ENCODE assay signal across 36 cellular contexts in the genomic region with DNA sequence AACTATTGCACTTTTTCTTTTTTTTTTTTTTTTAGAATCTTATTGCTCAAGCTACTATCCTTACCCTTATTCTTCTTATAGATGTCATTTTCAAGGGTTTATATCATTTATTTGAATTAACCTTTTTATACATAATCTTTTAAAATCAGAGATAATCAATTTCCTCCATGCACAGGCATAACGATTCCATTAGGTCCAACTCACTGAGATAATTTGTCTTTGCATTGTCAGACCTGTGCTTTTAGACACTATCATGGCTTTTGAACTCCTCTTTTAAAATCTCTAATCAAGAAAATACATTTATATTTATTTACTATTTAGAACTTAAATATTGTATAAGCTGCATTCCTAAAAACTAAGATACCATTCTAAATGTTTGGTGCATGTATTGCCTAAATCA.
"Had no signal": no experiment of that assay in that cellular context is flagged by ENCODE, and none has a peak within 500 bp of the region (broad histone marks: within the 10 kb centered on the region; RNA-seq: fewer than 3 reads in every experiment).

No MANE protein-coding gene starts in this region.

- H3K36me3 ChIP-seq: MG63 had no signal

- H3K9me3 ChIP-seq: MG63 had no signal

- H3K27ac ChIP-seq: KMS-11 had no signal

- H3K4me2 ChIP-seq: KMS-11 had no signal

- H3K27me3 ChIP-seq: MG63 had no signal

- H3K9ac ChIP-seq: KMS-11 had no signal

- H3K4me3 ChIP-seq: MG63 had no signal

- DNase-seq: Karpas-422, Kasumi-1, KBM-7, KG1, MG63, MM.1S, MV-4-11, NCI-H1048, NCI-H1092, NCI-H1092 treated with DMSO at 0.1 percent for 48 hours, NCI-H1105, NCI-H1105 treated with DMSO at 0.1 percent for 48 hours, NCI-H1417, NCI-H1417 treated with DMSO at 0.1 percent for 48 hours, NCI-H1436, NCI-H1436 treated with DMSO at 0.1 percent for 48 hours, NCI-H146, NCI-H1694, NCI-H1694 treated with DMSO at 0.1 percent for 48 hours, NCI-H187, NCI-H187 treated with DMSO at 0.1 percent for 48 hours, NCI-H1930, NCI-H2029, NCI-H2029 treated with DMSO at 0.1 percent for 48 hours, NCI-H2081, NCI-H2081 treated with DMSO at 0.1 percent for 48 hours, NCI-H2107, NCI-H2171, NCI-H2171 treated with DMSO at 0.1 percent for 48 hours, NCI-H2227 treated with DMSO at 0.1 percent for 48 hours, NCI-H226, NCI-H345, NCI-H446, NCI-H446 treated with DMSO at 0.1 percent for 48 hours, NCI-H510A had no signal
